ENCODE assay signal across 8 cellular contexts in genomic region chrX:48468247-48468671, GRCh38. TPM values are rescaled to one million over a fixed set of nuclear protein-coding genes. Genes with fewer than 3 reads are reported as not detected.
DNase-seq lines count a peak whose midpoint lies in the region; ATAC-seq, FAIRE-seq and TF ChIP-seq lines count a peak whose summit lies in the region.

No MANE protein-coding gene starts in this region.

- peaks cover 13% of the 10 kb centered on the region for H3K27me3 Mint-ChIP-seq in GM23338 (ENCODE audit: insufficient read depth, low read depth, poor library complexity)

- peak overlapping the region; percentile 63 for H3K4me3 ChIP-seq in A673 (ENCODE audit: low read depth, low read length, poor library complexity, severe bottlenecking)
- H3K4me3 ChIP-seq in GM23338 = peak overlapping the region; percentile 68
- peak overlapping the region; percentile 58 for H3K4me3 ChIP-seq in epithelial cell of esophagus (ENCODE audit: low read length)
- H3K4me3 ChIP-seq in small intestine (ENCODE audit: low read depth in 1 of 2, low read length in 2 of 2) = peak overlapping the region; percentile 23 to 47
- no peak overlapping the region for H3K4me3 ChIP-seq in PC-9

- peaks cover 36% of the 10 kb centered on the region for H3K4me1 Mint-ChIP-seq in GM23338

- CTCF ChIA-PET in A673 (lab: Charles Lee) = interaction anchor here (1.2 kb wide), 1 partner anchor 385 kb away, joined by 3 read pairs; no protein-coding TSS in a partner anchor
- CTCF ChIA-PET in PC-9 (lab: Charles Lee) = no interaction called here

- no peaks in the 10 kb centered on the region for H3K9me3 ChIP-seq in A673 (ENCODE audit: low read depth, low read length, poor library complexity, severe bottlenecking)
- no peaks in the 10 kb centered on the region for H3K9me3 ChIP-seq in small intestine (ENCODE audit: control insufficient read depth, low read depth)
- no peaks in the 10 kb centered on the region for H3K9me3 ChIP-seq in PC-9 (ENCODE audit: insufficient read depth, low read depth)

- WGBS in small intestine, 3 donors = 4 to 32% (median 5%) methylated on average over 9 to 18 of the region's 18 CpGs

- peak overlapping the region; percentile 97 for H3K4me3 Mint-ChIP-seq in GM23338

- TF ChIP-seq CTCF in A673 (conservative IDR thresholded peaks at IDR 0.05; ENCODE audit: low read depth, low read length) = no peak
- no peak for TF ChIP-seq CTCF in GM23338 (conservative IDR thresholded peaks at IDR 0.05; ENCODE audit: low read depth in 2 of 2)
- no peak for TF ChIP-seq CTCF in epithelial cell of esophagus (IDR thresholded peaks at IDR 0.05; ENCODE audit: insufficient read depth, low read depth, low read length, missing control alignments)
- no peak for TF ChIP-seq CTCF in PC-9 (conservative IDR thresholded peaks at IDR 0.05)

- ATAC-seq in GM23338 (peak; percentile 8; the same call in 2 of the 3 replicates), GM21576 (IDR thresholded peaks at IDR 0.05; ENCODE audit: unreplicated experiment) (no peak)

- peak overlapping the region; percentile 76 for H3K27ac ChIP-seq in A673 (ENCODE audit: low read depth, low read length, poor library complexity, severe bottlenecking)
- no peak overlapping the region for H3K27ac ChIP-seq in GM23338 (ENCODE audit: low read depth)
- no peak overlapping the region for H3K27ac ChIP-seq in small intestine (ENCODE audit: low read depth in 1 of 2, low read length in 1 of 2)
- no peak overlapping the region for H3K27ac ChIP-seq in PC-9

- no TSS peak for BruUV-seq in A673 (replicated peaks; lab: Mats Ljungman, UMichigan)
- no TSS peak for BruUV-seq in PC-9 (replicated peaks; lab: Mats Ljungman, UMichigan)

- no peaks in the 10 kb centered on the region for H3K27me3 ChIP-seq in A673 (replicated peaks; ENCODE audit: insufficient read depth, low read depth, low read length, poor library complexity)
- H3K27me3 ChIP-seq in GM23338 (ENCODE audit: insufficient read depth) = no peaks in the 10 kb centered on the region
- H3K27me3 ChIP-seq in small intestine (ENCODE audit: control insufficient read depth in 2 of 2, insufficient read depth in 2 of 2, low read length in 2 of 2) = no peaks in the 10 kb centered on the region
- H3K27me3 ChIP-seq in PC-9 (ENCODE audit: insufficient read depth, low read depth) = no peaks in the 10 kb centered on the region

- DNase-seq in A673 (ENCODE audit: low spot score) (peak; percentile 43), GM23338 (ENCODE audit: low spot score) (peak; percentile 2), epithelial cell of esophagus (ENCODE audit: low read depth) (peak; percentile 32), small intestine (peak; percentile 31), posterior vena cava (ENCODE audit: low spot score) (no peak), PC-9 (no peak)
- DNase-seq in activated CD4-positive, CD25-positive, alpha-beta regulatory T cell treated with anti-CD3 and anti-CD28 coated beads, Interleukin-2, amount 50 U/mL, for 16 hours (ENCODE audit: low read depth, low spot score) = peak; percentile 10

- no peaks in the 10 kb centered on the region for H3F3A ChIP-seq in GM23338 (replicated peaks; ENCODE audit: low read depth)
- H3F3A ChIP-seq in PC-9 (ENCODE audit: insufficient read depth, low read depth) = no peaks in the 10 kb centered on the region

- H3K36me3 Mint-ChIP-seq in GM23338 (ENCODE audit: low read depth) = peaks cover 32% of the 10 kb centered on the region

- H3K36me3 ChIP-seq in A673 (ENCODE audit: insufficient read depth, low read length, poor library complexity, severe bottlenecking) (no peaks in the 10 kb centered on the region), GM23338 (ENCODE audit: insufficient read depth) (no peaks in the 10 kb centered on the region), small intestine (ENCODE audit: control insufficient read depth in 2 of 2, insufficient read depth in 2 of 2, low read length in 2 of 2) (no peaks in the 10 kb centered on the region), PC-9 (ENCODE audit: low read depth) (no peaks in the 10 kb centered on the region)

- intact Hi-C loops in A673 (cut with micrococcal nuclease; ENCODE audit: unreplicated experiment) = no loop called here
- intact Hi-C loops in posterior vena cava (cut with DNase I) = loop anchor here in 1 of 2 donors (10.0 kb wide), 1 partner anchor 393 kb away; the partner anchor contains the start of gene ZNF630
- intact Hi-C loops in PC-9 (cut with micrococcal nuclease; ENCODE audit: unreplicated experiment) = no loop called here

- FAIRE-seq in small intestine (lab: Jason Lieb, UNC) = no peak

- no peaks in the 10 kb centered on the region; the same call in none of the 3 replicates for H3K9me3 Mint-ChIP-seq in GM23338

- H3K27ac Mint-ChIP-seq in GM23338 = no peak overlapping the region

- POLR2A ChIA-PET in A673 (lab: Charles Lee; ENCODE audit: low non-redundant PET) (interaction anchor here (0.6 kb wide), 1 partner anchor 278 kb away, joined by 3 read pairs; no protein-coding TSS in a partner anchor), PC-9 (lab: Charles Lee; ENCODE audit: unreplicated experiment) (no interaction called here)

- H4K20me1 ChIP-seq in GM23338 (replicated peaks; ENCODE audit: insufficient read depth) (no peaks in the 10 kb centered on the region), PC-9 (ENCODE audit: insufficient read depth) (no peaks in the 10 kb centered on the region)

- no peaks in the 10 kb centered on the region for H3K9me2 ChIP-seq in GM23338 (ENCODE audit: insufficient read depth)
- H3K9me2 ChIP-seq in PC-9 (ENCODE audit: insufficient read depth) = no peaks in the 10 kb centered on the region

- H2AFZ ChIP-seq in GM23338 (no peak overlapping the region), PC-9 (no peak overlapping the region)

- H3K79me2 ChIP-seq in GM23338 (replicated peaks; ENCODE audit: insufficient read depth) (0 out of 2 replicates have a peak, but pooled peaks cover 12% of the 10 kb centered on the region), PC-9 (ENCODE audit: low read depth) (no peaks in the 10 kb centered on the region)

- H3K4me2 ChIP-seq in GM23338 (peak overlapping the region; percentile 84), PC-9 (no peak overlapping the region)

- H3K4me1 ChIP-seq in A673 (ENCODE audit: insufficient read depth, low read length, poor library complexity, severe bottlenecking) (peaks cover 2% of the 10 kb centered on the region), GM23338 (ENCODE audit: insufficient read depth) (peaks cover 4% of the 10 kb centered on the region; the same call in 1 of the 2 replicates), small intestine (ENCODE audit: control insufficient read depth in 2 of 2, insufficient read depth in 1 of 2, low read depth in 1 of 2, low read length in 1 of 2) (no peaks in the 10 kb centered on the region), PC-9 (replicated peaks; ENCODE audit: insufficient read depth) (no peaks in the 10 kb centered on the region)

TF ChIP-seq in GM23338, 12 proteins besides CTCF, POLR2A, EP300 and RAD21 (continues in another document):
- TF ChIP-seq JUNB (IDR thresholded peaks at IDR 0.05; ENCODE audit: unreplicated experiment) = no peak

RNA-seq across cellular contexts. Expression of gene SLC38A5, which starts 1.8 kb away (rescaled TPM):
- total RNA-seq in A673 (2021) (98.9 and 112 TPM in 2 replicates), posterior vena cava (10 to 100 TPM in 1 of 2 donors, 1 to 10 TPM in 1; 9.2 to 11.2 TPM), PC-9 (2021) (0.46 and 1.5 TPM in 2 replicates)
- 47.0 and 47.7 TPM in 2 replicates for total RNA-seq in GM23338 (2014; rRNA removed; shearing (Covaris generic))
- polyA plus RNA-seq in GM23338 (2016; fragmentation: Nextera tagmentation; extraction: Ambion mirVana) (20.7 and 24.6 TPM in 2 replicates), small intestine (10 to 100 TPM in 1 of 3 donors, 1 to 10 TPM in 2; 2.0 to 77.7 (median 3.5) TPM)

RNA-seq across cellular contexts. Expression of gene FTSJ1, which starts 7.7 kb away (rescaled TPM):
- total RNA-seq in A673 (2021) (58.3 and 61.3 TPM in 2 replicates), posterior vena cava (10 to 100 TPM; 30.3 to 37.2 TPM), PC-9 (2021) (35.7 and 44.0 TPM in 2 replicates)
- total RNA-seq in GM23338 (2014; rRNA removed; shearing (Covaris generic)) = 76.3 and 91.2 TPM in 2 replicates
- polyA plus RNA-seq in GM23338 (2016; fragmentation: Nextera tagmentation; extraction: Ambion mirVana) (38.4 and 42.8 TPM in 2 replicates), small intestine (10 to 100 TPM; 13.4 to 32.9 (median 18.1) TPM)

RNA-seq across cellular contexts. Expression of gene PORCN, which starts 40.5 kb away (rescaled TPM):
- total RNA-seq in A673 (2021) = 10.3 and 11.9 TPM in 2 replicates
- total RNA-seq in GM23338 (2014; rRNA removed; shearing (Covaris generic)) = 14.1 and 28.5 TPM in 2 replicates
- polyA plus RNA-seq in GM23338 (2016; fragmentation: Nextera tagmentation; extraction: Ambion mirVana) = 19.4 and 22.3 TPM in 2 replicates
- polyA plus RNA-seq in small intestine = 1 to 10 TPM; 2.0 to 6.4 (median 2.2) TPM
- total RNA-seq in posterior vena cava = 10 to 100 TPM in 1 of 2 donors, 1 to 10 TPM in 1; 8.7 to 12.1 TPM
- total RNA-seq in PC-9 (2021) = 11.9 and 14.1 TPM in 2 replicates

RNA-seq across cellular contexts. Expression of gene EBP, which starts 53.3 kb away (rescaled TPM):
- total RNA-seq in A673 (2021) (152 and 155 TPM in 2 replicates), posterior vena cava (10 to 100 TPM; 15.0 to 22.1 TPM), PC-9 (2021) (88.1 and 113 TPM in 2 replicates)
- 126 and 128 TPM in 2 replicates for total RNA-seq in GM23338 (2014; rRNA removed; shearing (Covaris generic))
- polyA plus RNA-seq in GM23338 (2016; fragmentation: Nextera tagmentation; extraction: Ambion mirVana) (169 and 176 TPM in 2 replicates), small intestine (100 to 1,000 TPM in 2 of 3 donors, 10 to 100 TPM in 1; 92.9 to 298 (median 120) TPM)

RNA-seq across cellular contexts. Expression of gene SSX4B, which starts 56.5 kb away (rescaled TPM):
- total RNA-seq in A673 (2021) = not detected in 2 replicates
- 0.19 TPM in 1 of 2 replicates, not detected in the other for total RNA-seq in GM23338 (2014; rRNA removed; shearing (Covaris generic))
- polyA plus RNA-seq in GM23338 (2016; fragmentation: Nextera tagmentation; extraction: Ambion mirVana) = 0.47 and 0.48 TPM in 2 replicates
- polyA plus RNA-seq in small intestine = not detected
- not detected for total RNA-seq in posterior vena cava
- total RNA-seq in PC-9 (2021) = not detected in 2 replicates

Comparison
In these comparisons a context has a peak if more than half of its experiments do, and no peak if none do; other contexts are left out.
1. DNase-seq: peak in A673 (single experiment), GM23338 (single experiment), activated CD4-positive, CD25-positive, alpha-beta regulatory T cell treated with anti-CD3 and anti-CD28 coated beads, Interleukin-2, amount 50 U/mL, for 16 hours (single experiment), epithelial cell of esophagus (single experiment) and small intestine (single experiment); none in posterior vena cava (single experiment) and PC-9 (0 of 2).